19 cellular contexts compared by ENCODE assay signal in the genomic region with DNA sequence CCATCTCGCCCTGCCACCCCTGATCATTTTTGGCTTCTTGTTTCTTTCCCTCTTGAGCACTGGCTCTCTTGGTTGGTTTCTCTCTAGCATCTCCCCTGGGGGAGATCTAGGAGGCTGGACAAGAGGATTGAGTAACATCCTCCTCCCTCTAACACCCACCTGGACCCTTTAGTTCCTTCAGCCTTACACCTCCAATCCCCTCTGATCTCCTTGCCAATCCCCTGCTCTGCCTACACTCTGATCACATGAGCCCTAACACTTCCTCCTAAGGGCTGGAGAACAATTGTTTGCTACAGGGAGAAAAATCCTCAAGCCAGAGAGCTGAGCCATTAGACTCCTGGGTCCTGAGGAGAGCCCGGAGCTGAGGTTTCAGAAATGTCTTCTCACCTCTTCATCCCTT.
DNase-seq lines count a peak whose midpoint lies in the region; ATAC-seq, FAIRE-seq and TF ChIP-seq lines count a peak whose summit lies in the region.
"Had no signal": no experiment of that assay in that cellular context is flagged by ENCODE, and none has a peak within 500 bp of the region (broad histone marks: within the 10 kb centered on the region; RNA-seq: fewer than 3 reads in every experiment).

No MANE protein-coding gene starts in this region.

- H3K27ac ChIP-seq in H1 (ENCODE audit: low read depth, low read length) (no peak overlapping the region), upper lobe of right lung (no peak overlapping the region)
- H3K27ac ChIP-seq: PC-9, RWPE1 had no signal

- no peak overlapping the region; the same call in 1 of the 2 replicates for H3K18ac ChIP-seq in H1 (ENCODE audit: extremely low read depth, low read length)

- no peaks in the 10 kb centered on the region for H4K20me1 ChIP-seq in H1 (replicated peaks in 1 of 2; ENCODE audit: control insufficient read depth in 1 of 2, insufficient read depth in 2 of 2, low read length in 2 of 2)

- H3K4me3 ChIP-seq in H1 (ENCODE audit: extremely low read depth in 1 of 4, insufficient read depth in 2 of 4, low read depth in 3 of 4, low read length in 4 of 4) (no peak overlapping the region), upper lobe of right lung (no peak overlapping the region)
- H3K4me3 ChIP-seq: K562, PC-9 had no signal

- no peaks in the 10 kb centered on the region for H3K79me1 ChIP-seq in H1 (ENCODE audit: low read depth, low read length)

- intact Hi-C loops in upper lobe of right lung (cut with DNase I), result no loop called here

- peaks cover 25 to 30% of the 10 kb centered on the region in 2 donors for H3K4me1 Mint-ChIP-seq in immature natural killer cell

- POLR2A ChIA-PET in H1 (lab: Charles Lee; ENCODE audit: partially characterized antibody), result interaction anchor here (1.0 kb wide), 1 partner anchor 31 kb away, joined by 3 read pairs; no protein-coding TSS in a partner anchor

- H3K27me3 ChIP-seq in H1 (replicated peaks in 1 of 4; ENCODE audit: control insufficient read depth in 3 of 4, extremely low read depth in 1 of 4, insufficient read depth in 3 of 4, low read length in 3 of 4) (no peaks in the 10 kb centered on the region; a peak in 2 of 7 replicates), upper lobe of right lung (peaks cover 10% of the 10 kb centered on the region)

- peak; percentile 46 for ATAC-seq in upper lobe of right lung
- ATAC-seq: K562, SK-N-SH treated with all-trans-retinoic acid at 6 μM for 48 hours had no signal

- H2AK5ac ChIP-seq in H1 (ENCODE audit: low read depth, low read length), result no peak overlapping the region

- no peaks in the 10 kb centered on the region; the same call in 1 of the 2 replicates for H3K23me2 ChIP-seq in H1 (ENCODE audit: low read depth, low read length)

- H3K23ac ChIP-seq in H1 (ENCODE audit: insufficient read length), result no peak overlapping the region

- H2BK120ac ChIP-seq in H1 (replicated peaks; ENCODE audit: low read depth, low read length), result no peak overlapping the region

- 90% methylated on average over 2 of the region's 2 CpGs; no CpG with 5 or more reads in 1 of the 2 experiments for WGBS in H1 (ENCODE audit: extremely low coverage in 1 of 2, insufficient coverage in 1 of 2, insufficient read length in 1 of 2, insufficient replicate concordance in 2 of 2, low coverage in 1 of 2, low lambda C conversion rate in 2 of 2, missing lambda C conversion rate in 1 of 2), 2 experiments

- no peak overlapping the region for H3K14ac ChIP-seq in H1 (ENCODE audit: insufficient read length)

- peaks cover 0 to 3% (median 0%) of the 10 kb centered on the region in 4 experiments; a peak in 1 of 7 replicates for H3K4me1 ChIP-seq in H1 (replicated peaks in 1 of 4; ENCODE audit: control insufficient read depth in 3 of 4, insufficient read depth in 4 of 4, low read length in 3 of 4)
- H3K4me1 ChIP-seq in upper lobe of right lung, result no peaks in the 10 kb centered on the region

- TF ChIP-seq EP300 in H1 (IDR thresholded peaks at IDR 0.05; ENCODE audit: borderline replicate concordance in 1 of 2, low read depth in 2 of 2, low read length in 2 of 2), result no peak

- H3K56ac ChIP-seq in H1 (replicated peaks; ENCODE audit: insufficient read length, low read depth, low read length), result no peak overlapping the region

- peaks cover 0 to 7% (median 0%) of the 10 kb centered on the region in 6 donors for H3K9me3 Mint-ChIP-seq in immature natural killer cell

- no peak overlapping the region for H2AFZ ChIP-seq in H1 (ENCODE audit: low read length)
- H2AFZ ChIP-seq: PC-9 had no signal

- no peaks in the 10 kb centered on the region for H3K36me3 ChIP-seq in H1 (ENCODE audit: control insufficient read depth in 2 of 4, insufficient read depth in 4 of 4, low read length in 3 of 4)
- H3K36me3 ChIP-seq in upper lobe of right lung, result no peaks in the 10 kb centered on the region

- TF ChIP-seq CTCF in GM20000 (IDR thresholded peaks at IDR 0.05; ENCODE audit: extremely low read depth, missing control alignments) (no peak), H1 (IDR thresholded peaks at IDR 0.05; ENCODE audit: control extremely low read depth in 1 of 3, insufficient read depth in 1 of 3, low read depth in 1 of 3, low read length in 3 of 3) (no peak), upper lobe of right lung (IDR thresholded peaks at IDR 0.05) (no peak)

- H3K9ac ChIP-seq in H1 (replicated peaks in 1 of 4; ENCODE audit: extremely low read depth in 1 of 4, low read depth in 3 of 4, low read length in 3 of 4), result no peak overlapping the region

- H3K4me3 Mint-ChIP-seq in immature natural killer cell, result no peak overlapping the region
- H3K4me3 Mint-ChIP-seq: CD14-positive monocyte, HFFc6 had no signal

- H3K36me3 Mint-ChIP-seq in immature natural killer cell, result peaks cover 0 to 7% (median 0%) of the 10 kb centered on the region in 3 donors
- H3K36me3 Mint-ChIP-seq: CD14-positive monocyte had no signal

- H3K27me3 Mint-ChIP-seq in immature natural killer cell (ENCODE audit: low read depth in 3 of 3), result peaks cover 18 to 31% (median 20%) of the 10 kb centered on the region in 3 donors

- TF ChIP-seq POLR2A in H1 (IDR thresholded peaks at IDR 0.05; ENCODE audit: control extremely low read depth in 1 of 2, low read depth in 2 of 2, low read length in 2 of 2), result no peak

- H4K5ac ChIP-seq in H1 (ENCODE audit: insufficient read length, low read depth, low read length), result no peak overlapping the region

- CTCF ChIA-PET in H1 (lab: Charles Lee; ENCODE audit: partially characterized antibody), result interaction anchor here (1.0 to 2.7 kb wide), 5 partner anchors 10 to 76 kb away, joined by 3 to 7 read pairs (median 3); no protein-coding TSS in a partner anchor

- H4K8ac ChIP-seq in H1 (ENCODE audit: extremely low read depth, insufficient read depth, low read length), result no peak overlapping the region

- no peak for FAIRE-seq in H1 (lab: Jason Lieb, UNC)
- FAIRE-seq: K562 had no signal

- 0 out of 2 replicates have a peak overlapping the region, but pooled peaks have one; percentile 18 for H2BK20ac ChIP-seq in H1 (ENCODE audit: low read length)

- H3K79me2 ChIP-seq in H1 (ENCODE audit: control insufficient read depth in 1 of 2, insufficient read depth in 2 of 2, low read length in 2 of 2), result no peaks in the 10 kb centered on the region

- H2BK5ac ChIP-seq in H1 (ENCODE audit: low read depth, low read length), result no peak overlapping the region

- H3K9me3 ChIP-seq in H1 (ENCODE audit: insufficient read depth in 2 of 2, low read depth in 1 of 2, low read length in 1 of 2) (no peaks in the 10 kb centered on the region; a peak in 2 of 4 replicates), upper lobe of right lung (no peaks in the 10 kb centered on the region)

- H3K27ac Mint-ChIP-seq in immature natural killer cell, result peak overlapping the region in 1 of 6 donors; percentile 68
- H3K27ac Mint-ChIP-seq: CD14-positive monocyte, HFFc6 had no signal

- H3K4me2 ChIP-seq in H1 (ENCODE audit: insufficient read depth in 1 of 2, low read depth in 2 of 2, low read length in 2 of 2), result no peak overlapping the region
- H3K4me2 ChIP-seq: PC-9 had no signal

- TF ChIP-seq RAD21 in H1 (IDR thresholded peaks at IDR 0.05 in 1 of 2, conservative IDR thresholded peaks at IDR 0.05 in 1 of 2; ENCODE audit: low read depth in 2 of 2, low read length in 2 of 2), result no peak

- H4K91ac ChIP-seq in H1 (replicated peaks; ENCODE audit: insufficient read length, low read length), result no peak overlapping the region

- H2BK15ac ChIP-seq in H1 (ENCODE audit: low read length), result no peak overlapping the region

- peak; percentile 10 for DNase-seq in GM20000 (ENCODE audit: low spot score)
- peak; percentile 63 for DNase-seq in OCI-M1 (lab: John Stamatoyannopoulos, UW)
- DNase-seq in H1 (ENCODE audit: low read depth in 1 of 2, low spot score in 2 of 2), result no peak
- DNase-seq in upper lobe of right lung, result no peak
- no peak for DNase-seq in SKM-1 (lab: John Stamatoyannopoulos, UW; ENCODE audit: unreplicated experiment)
- DNase-seq in immature natural killer cell, result no peak
- no peak for DNase-seq in AG20443 (ENCODE audit: low spot score)
- DNase-seq: DMS79 treated with DMSO at 0.1 percent for 48 hours, HFFc6, NCI-H1105, NCI-H2081, NCI-H2171 treated with DMSO at 0.1 percent for 48 hours, NCI-H748 treated with DMSO at 0.1 percent for 48 hours, PC-9, SIG-M5 had no signal

- no peak overlapping the region for H2BK12ac ChIP-seq in H1 (ENCODE audit: low read depth, low read length)

- no peak overlapping the region for H3K4ac ChIP-seq in H1 (replicated peaks; ENCODE audit: insufficient read length, low read depth, low read length)

TF ChIP-seq in H1, 55 proteins besides CTCF, POLR2A, EP300 and RAD21:
- no peak for TF ChIP-seq EZH2 (IDR thresholded peaks at IDR 0.05; ENCODE audit: low read depth, low read length, severe bottlenecking)
- TF ChIP-seq SP2 (IDR thresholded peaks at IDR 0.05; ENCODE audit: low read length), result no peak
- TF ChIP-seq, protein P1, sequence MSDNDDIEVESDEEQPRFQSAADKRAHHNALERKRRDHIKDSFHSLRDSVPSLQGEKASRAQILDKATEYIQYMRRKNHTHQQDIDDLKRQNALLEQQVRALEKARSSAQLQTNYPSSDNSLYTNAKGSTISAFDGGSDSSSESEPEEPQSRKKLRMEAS (IDR thresholded peaks at IDR 0.05), result no peak
- no peak for TF ChIP-seq MAFK (IDR thresholded peaks at IDR 0.05; ENCODE audit: low read depth, low read length)
TF ChIP-seq in H1: peak in this region for 0.

Comparison
In these comparisons a context has a peak if more than half of its experiments do, and no peak if none do; other contexts are left out.
1. DNase-seq: peak in GM20000 (single experiment) and OCI-M1 (single experiment); none in H1 (0 of 2), upper lobe of right lung (single experiment), SKM-1 (single experiment), immature natural killer cell (0 of 3) and AG20443 (single experiment).